Comparison of ENCODE assay signal across 21 cellular contexts in genomic region chr9:111431684-111432083, GRCh38. TPM values are rescaled to one million over a fixed set of nuclear protein-coding genes. Genes with fewer than 3 reads are reported as not detected.
DNase-seq lines count a peak whose midpoint lies in the region; ATAC-seq, FAIRE-seq and TF ChIP-seq lines count a peak whose summit lies in the region.
"Had no signal": no experiment of that assay in that cellular context is flagged by ENCODE, and none has a peak within 500 bp of the region (broad histone marks: within the 10 kb centered on the region; RNA-seq: fewer than 3 reads in every experiment).

No MANE protein-coding gene starts in this region.

- in situ Hi-C loops in K562 (cut with MboI) = no loop called here

- H3K9me3 ChIP-seq in K562 (replicated peaks; ENCODE audit: control insufficient read depth, insufficient read depth, low read depth, low read length) (no peaks in the 10 kb centered on the region), mesenchymal stem cell (ENCODE audit: control insufficient read depth, low read length) (no peaks in the 10 kb centered on the region), left lung (no peaks in the 10 kb centered on the region), PC-3 (ENCODE audit: low read length) (no peaks in the 10 kb centered on the region)
- H3K9me3 ChIP-seq: HAP-1 had no signal

- H2BK5ac ChIP-seq in mesenchymal stem cell (ENCODE audit: low read depth, low read length, poor library complexity, severe bottlenecking) = no peak overlapping the region

- peak overlapping the region; percentile 9 for H3K27ac Mint-ChIP-seq in activated T-cell treated with anti-CD3 and anti-CD28 coated beads, Interleukin-2, amount 50 U/mL, for 24 hours
- H3K27ac Mint-ChIP-seq: IgD-negative memory B cell had no signal

- H3K9ac ChIP-seq in K562 (ENCODE audit: insufficient read depth in 1 of 2, low read depth in 2 of 2, low read length in 2 of 2) (no peak overlapping the region), mesenchymal stem cell (ENCODE audit: low read length) (no peak overlapping the region), PC-3 (ENCODE audit: low read length) (no peak overlapping the region)

- 78% methylated on average over 3 of the region's 3 CpGs for WGBS in K562 (ENCODE audit: insufficient coverage, low coverage, missing lambda C conversion rate)
- 78% methylated on average over 1 of the region's 3 CpGs for WGBS in mesenchymal stem cell

- no peak overlapping the region for H3K4me3 Mint-ChIP-seq in activated T-cell treated with anti-CD3 and anti-CD28 coated beads, Interleukin-2, amount 50 U/mL, for 24 hours
- H3K4me3 Mint-ChIP-seq: IgD-negative memory B cell had no signal

- no peak overlapping the region for H3K14ac ChIP-seq in mesenchymal stem cell (ENCODE audit: low read length in 2 of 2)

- H3K36me3 ChIP-seq in K562 (ENCODE audit: control insufficient read depth, insufficient read depth, low read length) = peaks cover 84% of the 10 kb centered on the region
- H3K36me3 ChIP-seq in mesenchymal stem cell (ENCODE audit: control insufficient read depth in 1 of 2, insufficient read depth in 2 of 2, low read depth in 1 of 2, low read length in 2 of 2) = peaks cover 7 to 85% of the 10 kb centered on the region in 2 experiments
- H3K36me3 ChIP-seq in left lung = peaks cover 0 to 90% of the 10 kb centered on the region in 2 donors
- H3K36me3 ChIP-seq in PC-3 (ENCODE audit: low read depth, low read length) = peaks cover 43% of the 10 kb centered on the region

- no peaks in the 10 kb centered on the region for H3K9me2 ChIP-seq in PC-3 (replicated peaks; ENCODE audit: low read length)

- H3K27me3 ChIP-seq in K562 (ENCODE audit: control insufficient read depth in 2 of 2, insufficient read depth in 2 of 2, low read length in 2 of 2) (no peaks in the 10 kb centered on the region), mesenchymal stem cell (ENCODE audit: control insufficient read depth in 1 of 2, insufficient read depth in 1 of 2, low read length in 2 of 2) (no peaks in the 10 kb centered on the region), left lung (no peaks in the 10 kb centered on the region), PC-3 (ENCODE audit: low read length) (no peaks in the 10 kb centered on the region)

- peaks cover 3% of the 10 kb centered on the region for H3F3A ChIP-seq in PC-3 (ENCODE audit: low read length, unreplicated experiment)

- H2AFZ ChIP-seq in K562 (ENCODE audit: low read depth, low read length) (no peak overlapping the region), mesenchymal stem cell (ENCODE audit: low read depth, low read length) (no peak overlapping the region), PC-3 (ENCODE audit: low read length) (no peak overlapping the region)

- no peaks in the 10 kb centered on the region for H3K9me3 Mint-ChIP-seq in activated T-cell treated with anti-CD3 and anti-CD28 coated beads, Interleukin-2, amount 50 U/mL, for 24 hours
- H3K9me3 Mint-ChIP-seq: IgD-negative memory B cell had no signal

- H3K79me2 ChIP-seq in K562 (ENCODE audit: control insufficient read depth, insufficient read depth, low read length) (no peaks in the 10 kb centered on the region), PC-3 (ENCODE audit: low read length) (no peaks in the 10 kb centered on the region)

- FAIRE-seq in K562 (lab: Jason Lieb, UNC) = no peak
- FAIRE-seq: GM18507, GM19239 had no signal

- H3K4me3 ChIP-seq in K562 (no peak overlapping the region), mesenchymal stem cell (ENCODE audit: insufficient read depth in 1 of 2, low read depth in 1 of 2, low read length in 2 of 2) (no peak overlapping the region), left lung (no peak overlapping the region), PC-3 (ENCODE audit: low read length) (no peak overlapping the region)
- H3K4me3 ChIP-seq: HAP-1 had no signal

- no peak overlapping the region for H3K18ac ChIP-seq in mesenchymal stem cell (ENCODE audit: low read depth in 1 of 2, low read length in 2 of 2)

- no peak overlapping the region for H2AK5ac ChIP-seq in mesenchymal stem cell (ENCODE audit: low read length, severe bottlenecking)

- no peak for TF ChIP-seq EP300 in K562 (IDR thresholded peaks at IDR 0.05; ENCODE audit: low read length)

- peaks cover 84% of the 10 kb centered on the region for H3K36me3 Mint-ChIP-seq in activated T-cell treated with anti-CD3 and anti-CD28 coated beads, Interleukin-2, amount 50 U/mL, for 24 hours (ENCODE audit: low read depth)

- no peak overlapping the region for H2BK15ac ChIP-seq in mesenchymal stem cell (ENCODE audit: low read depth, poor library complexity, severe bottlenecking)

- TF ChIP-seq POLR2A in K562 (conservative IDR thresholded peaks at IDR 0.05) = no peak

- POLR2A ChIA-PET in K562 (lab: Yijun Ruan, JAX) (interaction anchor here (0.6 kb wide), 1 partner anchor 7 kb away, joined by 3 read pairs; no protein-coding TSS in a partner anchor), PC-3 (lab: Charles Lee; ENCODE audit: unreplicated experiment) (no interaction called here)

- no peak for TF ChIP-seq RAD21 in K562 (CRISPR knock-in tag; conservative IDR thresholded peaks at IDR 0.05 in 1 of 2, IDR thresholded peaks at IDR 0.05 in 1 of 2)

- CTCF ChIA-PET in K562 (lab: Yijun Ruan, JAX; ENCODE audit: low intra/inter-chr PET ratio) (no interaction called here), PC-3 (lab: Charles Lee) (no interaction called here)

- H4K91ac ChIP-seq in mesenchymal stem cell (ENCODE audit: low read length) = no peak overlapping the region

- no peak overlapping the region for H3K4ac ChIP-seq in mesenchymal stem cell (ENCODE audit: low read depth in 1 of 2, low read length in 2 of 2)

- ATAC-seq in K562 (no peak), left lung (no peak), HG02970 (IDR thresholded peaks at IDR 0.05; ENCODE audit: low FRiP score, unreplicated experiment) (no peak), PC-3 (no peak)
- ATAC-seq: Panc1, SK-N-SH treated with all-trans-retinoic acid at 6 μM for 48 hours had no signal

- H4K20me1 ChIP-seq in K562 (replicated peaks; ENCODE audit: control insufficient read depth, insufficient read depth, low read length) (no peaks in the 10 kb centered on the region), PC-3 (ENCODE audit: low read length) (no peaks in the 10 kb centered on the region)

- intact Hi-C loops in K562 (cut with micrococcal nuclease) = no loop called here
- intact Hi-C loops in left lung (cut with DNase I) = no loop called here
- intact Hi-C loops in PC-3 (cut with micrococcal nuclease) = no loop called here

- no peak overlapping the region for H2BK12ac ChIP-seq in mesenchymal stem cell (ENCODE audit: low read length in 2 of 2)

- H3K4me2 ChIP-seq in K562 (ENCODE audit: insufficient read depth, low read length) (no peak overlapping the region), mesenchymal stem cell (ENCODE audit: low read length, poor library complexity, severe bottlenecking) (no peak overlapping the region), PC-3 (ENCODE audit: low read length) (no peak overlapping the region)

- no peak for DNase-seq in activated T-cell treated with anti-CD3 and anti-CD28 coated beads, Interleukin-2, amount 50 U/mL, for 24 hours
- DNase-seq in activated T-cell treated with anti-CD3 and anti-CD28 coated beads for 4 hours = no peak
- DNase-seq in K562 (ENCODE audit: extremely low read depth in 1 of 4, low spot score in 3 of 4) = no peak
- peak; percentile 31 for DNase-seq in mesenchymal stem cell
- no peak for DNase-seq in left lung
- DNase-seq in HuH-7 (ENCODE audit: low spot score) = no peak
- no peak for DNase-seq in PC-3
- DNase-seq: COR-L47, DMS153, NCI-H1105 treated with DMSO at 0.1 percent for 48 hours, NCI-H187, NCI-H69, SHP77 had no signal

- H3K23ac ChIP-seq in mesenchymal stem cell (ENCODE audit: low read length in 2 of 2) = no peak overlapping the region

- H2BK120ac ChIP-seq in mesenchymal stem cell (ENCODE audit: low read depth, low read length) = no peak overlapping the region

- H3K9me1 ChIP-seq in K562 (ENCODE audit: control insufficient read depth, insufficient read depth, low read length) = no peaks in the 10 kb centered on the region

- TF ChIP-seq CTCF in K562 (IDR thresholded peaks at IDR 0.05 in 2 of 3, conservative IDR thresholded peaks at IDR 0.05 in 1 of 3; ENCODE audit: insufficient read depth in 2 of 3, low read depth in 1 of 3, low read length in 3 of 3) (no peak), left lung (IDR thresholded peaks at IDR 0.05) (no peak), PC-3 (conservative IDR thresholded peaks at IDR 0.05; ENCODE audit: low read depth, low read length) (no peak)

- peaks cover 14% of the 10 kb centered on the region for H3K79me1 ChIP-seq in mesenchymal stem cell (replicated peaks; ENCODE audit: low read length, poor library complexity, severe bottlenecking)

- 0 out of 5 replicates have a peak, but pooled peaks cover 0 to 2% of the 10 kb centered on the region in 2 experiments for H3K4me1 ChIP-seq in K562 (replicated peaks in 1 of 2; ENCODE audit: control insufficient read depth in 2 of 2, insufficient read depth in 2 of 2, low read length in 2 of 2)
- H3K4me1 ChIP-seq in mesenchymal stem cell (ENCODE audit: control insufficient read depth, insufficient read depth, low read depth, low read length) = no peaks in the 10 kb centered on the region
- no peaks in the 10 kb centered on the region for H3K4me1 ChIP-seq in left lung
- peaks cover 24% of the 10 kb centered on the region for H3K4me1 ChIP-seq in PC-3 (ENCODE audit: insufficient read depth, low read length)
- H3K4me1 ChIP-seq: HAP-1 had no signal

- no peak overlapping the region for H3K27ac ChIP-seq in K562 (ENCODE audit: extremely low read depth, low read depth, low read length)
- H3K27ac ChIP-seq in mesenchymal stem cell (ENCODE audit: low read length, poor library complexity, severe bottlenecking) = no peak overlapping the region
- H3K27ac ChIP-seq in left lung = no peak overlapping the region
- no peak overlapping the region for H3K27ac ChIP-seq in PC-3 (ENCODE audit: low read length)
- H3K27ac ChIP-seq: C4-2B had no signal

- no peaks in the 10 kb centered on the region for H3K27me3 Mint-ChIP-seq in activated T-cell treated with anti-CD3 and anti-CD28 coated beads, Interleukin-2, amount 50 U/mL, for 24 hours
- H3K27me3 Mint-ChIP-seq: IgD-negative memory B cell had no signal

- H4K8ac ChIP-seq in mesenchymal stem cell (ENCODE audit: low read length) = no peak overlapping the region

- H3K4me1 Mint-ChIP-seq in activated T-cell treated with anti-CD3 and anti-CD28 coated beads, Interleukin-2, amount 50 U/mL, for 24 hours (ENCODE audit: low read depth) = peaks cover 11% of the 10 kb centered on the region
- H3K4me1 Mint-ChIP-seq: IgD-negative memory B cell had no signal

- BruUV-seq in K562 (replicated peaks; lab: Mats Ljungman, UMichigan) (no TSS peak), PC-3 (replicated peaks; lab: Mats Ljungman, UMichigan) (no TSS peak)

RNA-seq across cellular contexts. Expression of gene ECPAS, which starts 52.5 kb away (rescaled TPM):
- 164 and 310 TPM in 2 replicates for total RNA-seq in K562 (2011; cell fraction: chromatin; rRNA removed; ENCODE audit: low replicate concordance)
- total RNA-seq in K562 (2011; cell fraction: nucleolus; rRNA removed) = 78.2 and 103 TPM in 2 replicates
- 118 and 129 TPM in 2 replicates for total RNA-seq in K562 (2011; cell fraction: nucleoplasm; rRNA removed)
- total RNA-seq in K562 (2014; rRNA removed) (71.3 and 83.4 TPM in 2 replicates), K562 (2014; rRNA removed; fragmentation: Illumina TruSeq; extraction: Trizol) (82.2 and 89.2 TPM in 2 replicates), K562 (2015; rRNA removed; fragmentation: Illumina TruSeq; extraction: Trizol) (79.6 and 87.4 TPM in 2 replicates), K562 (2021) (90.9 and 97.4 TPM in 2 replicates), left lung (10 to 100 TPM; 77.4 to 91.8 TPM), PC-3 (2014; rRNA removed) (69.0 and 87.3 TPM in 2 replicates)
- polyA plus RNA-seq in K562 (2011; rRNA removed) (61.0 and 75.7 TPM in 2 replicates), K562 (2014; fragmentation: Illumina TruSeq; extraction: Trizol) (60.0 and 67.4 TPM in 2 replicates), K562 (2014; fragmentation: Nextera tagmentation; extraction: Ambion mirVana) (10 to 100 TPM; 14.5 to 29.5 TPM), K562 (2014; rRNA removed) (63.0 and 69.5 TPM in 2 replicates)
- polyA plus RNA-seq in K562 (2011; cell fraction: cytosol; rRNA removed) = 16.8 and 28.6 TPM in 2 replicates
- 154 and 156 TPM in 2 replicates for polyA plus RNA-seq in K562 (2011; cell fraction: nucleus; rRNA removed)
- polyA plus RNA-seq in K562 (2012) = 47.2 and 60.2 TPM in 2 replicates
- 280 and 281 TPM in 2 replicates for polyA minus RNA-seq in K562 (2011; rRNA and poly(A)+ RNA removed)
- 89.1 and 113 TPM in 2 replicates for polyA minus RNA-seq in K562 (2011; cell fraction: cytosol; rRNA and poly(A)+ RNA removed)
- polyA minus RNA-seq in K562 (2011; cell fraction: nucleus; rRNA and poly(A)+ RNA removed) = 84.0 and 133 TPM in 2 replicates
- polyA plus RNA-seq in mesenchymal stem cell (2013, experiment 1 of 2) = 55.3 TPM
- polyA plus RNA-seq in mesenchymal stem cell (2013, experiment 2 of 2) = 56.5 TPM
